Comparison of ENCODE assay signal across 20 cellular contexts in genomic region chr11:40425168-40425567, GRCh38.
"Had no signal": no experiment of that assay in that cellular context is flagged by ENCODE, and none has a peak within 500 bp of the region (broad histone marks: within the 10 kb centered on the region; RNA-seq: fewer than 3 reads in every experiment).

No MANE protein-coding gene starts in this region.

- DNase-seq: activated B cell treated with CpG ODN at 0.5 μM for 24 hours; activated CD4-positive, alpha-beta T cell treated with anti-CD3 and anti-CD28 coated beads for 48 hours; activated CD8-positive, alpha-beta T cell treated with anti-CD3 and anti-CD28 coated beads, Interleukin-2, amount 10 ng/mL, durations not matched to agents 7 days and 5 days; activated naive CD4-positive, alpha-beta T cell treated with anti-CD3 and anti-CD28 coated beads for 36 hours; activated T-cell treated with anti-CD3 and anti-CD28 coated beads, Interleukin-2, amount 50 U/mL, for 24 hours; body of pancreas; caudate nucleus; dorsolateral prefrontal cortex; foreskin keratinocyte; hippocampal formation; lower lobe of right lung; naive thymus-derived CD8-positive, alpha-beta T cell; pancreas; sigmoid colon; stimulated activated CD4-positive, alpha-beta T cell treated with anti-CD3 and anti-CD28 coated beads, Interleukin-4, amount 100 ng/mL, for 24 hours; stomach; trophoblast cell had no signal

- H3K4me1 ChIP-seq: body of pancreas, foreskin keratinocyte, lower lobe of right lung, pancreas, sigmoid colon, stomach had no signal

- H3K27me3 ChIP-seq: body of pancreas, dorsolateral prefrontal cortex, foreskin keratinocyte, neutrophil, pancreas, sigmoid colon, stomach had no signal

- ATAC-seq: activated CD8-positive, alpha-beta T cell treated with anti-CD3 and anti-CD28 coated beads, Interleukin-2, amount 10 ng/mL, durations not matched to agents 7 days and 5 days; body of pancreas; foreskin keratinocyte; lower lobe of right lung; naive thymus-derived CD8-positive, alpha-beta T cell; pancreas; stimulated activated effector memory CD8-positive, alpha-beta T cell treated with anti-CD3 and anti-CD28 coated beads, Interleukin-12 subunit alpha, Interleukin-12 subunit beta, amount 100 ng/mL, for 72 hours had no signal

- H3K36me3 ChIP-seq: lower lobe of right lung, neutrophil, pancreas, sigmoid colon, stomach had no signal

- H3K4me3 ChIP-seq: body of pancreas, dorsolateral prefrontal cortex, lower lobe of right lung, pancreas, sigmoid colon, stomach had no signal

- H3K9me3 ChIP-seq: body of pancreas, lower lobe of right lung, neutrophil, pancreas, sigmoid colon, stomach had no signal

- H3K27ac ChIP-seq: body of pancreas, dorsolateral prefrontal cortex, epithelial cell of prostate, foreskin keratinocyte, lower lobe of right lung, neutrophil, pancreas, sigmoid colon, stomach had no signal
